20 cellular contexts compared by ENCODE assay signal in the genomic region with DNA sequence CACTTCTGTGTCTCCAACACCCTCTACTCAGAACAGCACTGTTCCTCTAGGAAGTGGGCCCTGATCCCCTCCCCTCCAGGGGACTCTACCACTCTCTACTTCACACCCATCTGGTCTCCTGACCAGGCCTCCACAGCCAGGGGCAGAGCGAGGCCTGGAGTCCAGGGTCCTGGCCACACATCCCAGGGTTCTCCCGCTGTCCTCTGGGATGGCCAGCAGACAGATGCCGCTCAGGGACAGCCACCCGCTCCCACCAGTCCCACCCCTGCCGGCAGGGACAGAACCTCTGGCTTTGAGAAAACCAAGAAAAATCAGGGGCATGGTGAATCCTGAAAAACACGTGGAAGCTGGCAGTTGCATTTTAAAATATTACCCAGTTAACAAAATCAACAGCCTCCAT. TPM values are rescaled to one million over a fixed set of nuclear protein-coding genes. Genes with fewer than 3 reads are reported as not detected.
A peak's percentile ranks its signal among the peaks of the same experiment; 100 is the strongest.
DNase-seq lines count a peak whose midpoint lies in the region; ATAC-seq, FAIRE-seq and TF ChIP-seq lines count a peak whose summit lies in the region.
"Had no signal": no experiment of that assay in that cellular context is flagged by ENCODE, and none has a peak within 500 bp of the region (broad histone marks: within the 10 kb centered on the region; RNA-seq: fewer than 3 reads in every experiment).

No MANE protein-coding gene starts in this region.

- no peaks in the 10 kb centered on the region for H3K79me2 ChIP-seq in PC-9 (ENCODE audit: low read depth)

- peak overlapping the region; percentile 59 for H3K4me2 ChIP-seq in PC-9

- no peaks in the 10 kb centered on the region for H4K20me1 ChIP-seq in PC-9 (ENCODE audit: insufficient read depth)
- H4K20me1 ChIP-seq: BLaER1 had no signal

- H3K9me2 ChIP-seq in PC-9 (ENCODE audit: insufficient read depth) = no peaks in the 10 kb centered on the region

- H3K4me1 ChIP-seq in PC-9 (replicated peaks; ENCODE audit: insufficient read depth) = peaks cover 56% of the 10 kb centered on the region
- H3K4me1 ChIP-seq: Caco-2 had no signal

- peak; percentile 58 for FAIRE-seq in GM12892 (lab: Jason Lieb, UNC)
- FAIRE-seq: GM12878, H1 had no signal

- no peak overlapping the region for H3K4me3 ChIP-seq in PC-9
- H3K4me3 ChIP-seq: BLaER1, GM12878, SK-N-MC had no signal

- CTCF ChIA-PET in PC-9 (lab: Charles Lee) = no interaction called here

- POLR2A ChIA-PET in PC-9 (lab: Charles Lee; ENCODE audit: unreplicated experiment) = no interaction called here

- no TSS peak for BruUV-seq in PC-9 (replicated peaks; lab: Mats Ljungman, UMichigan)

- ATAC-seq in left ventricle myocardium superior (no peak), HG02642 (IDR thresholded peaks at IDR 0.05; ENCODE audit: poor library complexity, unreplicated experiment) (no peak)
- ATAC-seq: GM12878 had no signal

- H3K9me3 ChIP-seq in PC-9 (ENCODE audit: insufficient read depth, low read depth) = no peaks in the 10 kb centered on the region
- H3K9me3 ChIP-seq: BLaER1, Caco-2 had no signal

- H3K36me3 ChIP-seq in PC-9 (ENCODE audit: low read depth) = no peaks in the 10 kb centered on the region
- H3K36me3 ChIP-seq: BLaER1 had no signal

- peaks cover 35% of the 10 kb centered on the region for H3F3A ChIP-seq in PC-9 (ENCODE audit: insufficient read depth, low read depth)

- H2AFZ ChIP-seq in PC-9 = no peak overlapping the region

- TF ChIP-seq CTCF in PC-9 (conservative IDR thresholded peaks at IDR 0.05) = no peak

- H3K27ac ChIP-seq in PC-9 = peak overlapping the region; percentile 76; the same call in 1 of the 2 replicates
- H3K27ac ChIP-seq: BLaER1, SK-N-MC had no signal

- no peaks in the 10 kb centered on the region for H3K27me3 ChIP-seq in PC-9 (ENCODE audit: insufficient read depth, low read depth)
- H3K27me3 ChIP-seq: BLaER1 had no signal

- DNase-seq in GM12892 (ENCODE audit: insufficient read length) (no peak), PC-9 (no peak), left ventricle myocardium superior (peak; percentile 5), posterior vena cava (ENCODE audit: low spot score) (peak; percentile 65), DMS53 treated with DMSO at 0.1 percent for 48 hours (lab: John Stamatoyannopoulos, UW; ENCODE audit: unreplicated experiment) (no peak), NCI-H1417 (lab: John Stamatoyannopoulos, UW) (no peak)
- DNase-seq: CD4-positive, alpha-beta memory T cell; DMS 273 treated with DMSO at 0.1 percent for 48 hours; DND-41; NCI-H1105; NCI-H2029 treated with DMSO at 0.1 percent for 48 hours; NCI-H345; NCI-H524 treated with DMSO at 0.1 percent for 48 hours; SHP77 treated with DMSO at 0.1 percent for 48 hours had no signal

- intact Hi-C loops in PC-9 (cut with micrococcal nuclease; ENCODE audit: unreplicated experiment) = no loop called here
- intact Hi-C loops in left ventricle myocardium superior (cut with micrococcal nuclease) = no loop called here
- intact Hi-C loops in posterior vena cava (cut with DNase I) = no loop called here

- no peak for TF ChIP-seq POLR2A in GM12892 (IDR thresholded peaks at IDR 0.05; ENCODE audit: low read depth, low read length)

RNA-seq across cellular contexts. Expression of a gene that starts 32.0 kb away (rescaled TPM):
- 11.1 TPM for polyA plus RNA-seq in GM12892 (2012; ENCODE audit: missing spikeins)
- 30.1 and 30.7 TPM in 2 replicates for total RNA-seq in PC-9 (2021)
- 95.1 TPM for total RNA-seq in left ventricle myocardium superior
- total RNA-seq in posterior vena cava = 10 to 100 TPM; 53.5 to 60.7 TPM

Comparison
In these comparisons a context has a peak if more than half of its experiments do, and no peak if none do; other contexts are left out.
1. DNase-seq: peak in left ventricle myocardium superior (single experiment) and posterior vena cava (single experiment); none in GM12892 (single experiment), PC-9 (0 of 2), DMS53 treated with DMSO at 0.1 percent for 48 hours (single experiment) and NCI-H1417 (0 of 3).